In genomic region chr1:47823016-47823843, GRCh38 we compare ENCODE assay signal across 16 cellular contexts.
"Had no signal": no experiment of that assay in that cellular context is flagged by ENCODE, and none has a peak within 500 bp of the region (broad histone marks: within the 10 kb centered on the region; RNA-seq: fewer than 3 reads in every experiment).

No MANE protein-coding gene starts in this region.

- H3K27me3 ChIP-seq: breast epithelium, dorsolateral prefrontal cortex, suprapubic skin had no signal

- H3K9me3 ChIP-seq: breast epithelium, suprapubic skin had no signal

- ATAC-seq: activated CD8-positive, alpha-beta memory T cell treated with anti-CD3 and anti-CD28 coated beads, Interleukin-2, amount 10 ng/mL, durations not matched to agents 7 days and 5 days; activated T-cell treated with anti-CD3 and anti-CD28 coated beads, Interleukin-2, amount 50 U/mL, for 4 hours; naive thymus-derived CD4-positive, alpha-beta T cell; stimulated activated naive CD8-positive, alpha-beta T cell treated with anti-CD3 and anti-CD28 coated beads, Interleukin-15, Interleukin-2, amounts not matched to agents 100 U/mL and 50 U/mL, for 24 hours had no signal

- H3K4me1 ChIP-seq: breast epithelium had no signal

- H3K27ac ChIP-seq: breast epithelium, dorsolateral prefrontal cortex, suprapubic skin had no signal

- H3K4me3 ChIP-seq: breast epithelium, dorsolateral prefrontal cortex, lung, suprapubic skin had no signal

- DNase-seq: activated CD4-positive, alpha-beta T cell treated with anti-CD3 and anti-CD28 coated beads for 1 hour; activated CD4-positive, alpha-beta T cell treated with anti-CD3 and anti-CD28 coated beads, Interleukin-2, amount 50 U/mL, for 48 hours; activated CD8-positive, alpha-beta memory T cell treated with anti-CD3 and anti-CD28 coated beads, Interleukin-2, amount 10 ng/mL, durations not matched to agents 7 days and 5 days; activated naive CD8-positive, alpha-beta T cell treated with anti-CD3 and anti-CD28 coated beads, Interleukin-2, amount 10 ng/mL, durations not matched to agents 7 days and 5 days; activated T-cell treated with anti-CD3 and anti-CD28 coated beads, Interleukin-2, amount 50 U/mL, for 4 hours; anterior cingulate cortex; dorsolateral prefrontal cortex; hypothalamus; naive thymus-derived CD4-positive, alpha-beta T cell; stimulated activated CD4-positive, alpha-beta T cell treated with anti-CD3 and anti-CD28 coated beads, Interleukin-12 subunit alpha, Interleukin-12 subunit beta, amount 100 ng/mL, for 4 hours; stimulated activated CD4-positive, alpha-beta T cell treated with anti-CD3 and anti-CD28 coated beads, Interleukin-2, amount 100 ng/mL, for 48 hours; stimulated activated CD8-positive, alpha-beta memory T cell treated with anti-CD3 and anti-CD28 coated beads, Interleukin-4, amount 100 ng/mL, for 48 hours; stimulated activated naive CD8-positive, alpha-beta T cell treated with anti-CD3 and anti-CD28 coated beads, Interleukin-15, Interleukin-2, amounts not matched to agents 100 U/mL and 50 U/mL, for 24 hours had no signal

- H3K36me3 ChIP-seq: breast epithelium, suprapubic skin had no signal
